11 cellular contexts compared by ENCODE assay signal in genomic region chr12:46494424-46494823, GRCh38.
DNase-seq lines count a peak whose midpoint lies in the region; ATAC-seq, FAIRE-seq and TF ChIP-seq lines count a peak whose summit lies in the region.
"Had no signal": no experiment of that assay in that cellular context is flagged by ENCODE, and none has a peak within 500 bp of the region (broad histone marks: within the 10 kb centered on the region; RNA-seq: fewer than 3 reads in every experiment).

No MANE protein-coding gene starts in this region.

- DNase-seq in DMS114 treated with DMSO at 0.1 percent for 48 hours (lab: John Stamatoyannopoulos, UW; ENCODE audit: unreplicated experiment), result peak; percentile 89
- DNase-seq in RCC 7860 (ENCODE audit: low spot score), result peak; percentile 22
- DNase-seq in fibroblast of mammary gland (ENCODE audit: low read depth), result peak; percentile 33
- DNase-seq in osteocyte (ENCODE audit: extremely low spot score, unreplicated experiment), result no peak
- no peak for DNase-seq in NCI-H2196 treated with DMSO at 0.1 percent for 48 hours (lab: John Stamatoyannopoulos, UW; ENCODE audit: unreplicated experiment)
- DNase-seq in NCI-H2171 treated with DMSO at 0.1 percent for 48 hours (lab: John Stamatoyannopoulos, UW), result no peak
- DNase-seq: NCI-H1694, psoas muscle had no signal

- H3K36me3 Mint-ChIP-seq in osteocyte (ENCODE audit: unreplicated experiment), result no peaks in the 10 kb centered on the region
- H3K36me3 Mint-ChIP-seq in stimulated activated memory B cell treated with anti-CD40 and anti-IgM and Interleukin-4, amounts not matched to agents 10 μg/mL and 1 μg/mL and 100 μg/mL, for 72 hours, result no peaks in the 10 kb centered on the region

- no peak for ATAC-seq in GM21717 (IDR thresholded peaks at IDR 0.05; ENCODE audit: unreplicated experiment)
- ATAC-seq in stimulated activated memory B cell treated with anti-CD40 and anti-IgM and Interleukin-4, amounts not matched to agents 10 μg/mL and 1 μg/mL and 100 μg/mL, for 72 hours, result no peak
- ATAC-seq: esophagus mucosa, psoas muscle had no signal

- FAIRE-seq in RCC 7860 (lab: Jason Lieb, UNC), result no peak

- no peaks in the 10 kb centered on the region for H3K27me3 Mint-ChIP-seq in osteocyte (ENCODE audit: unreplicated experiment)
- H3K27me3 Mint-ChIP-seq in stimulated activated memory B cell treated with anti-CD40 and anti-IgM and Interleukin-4, amounts not matched to agents 10 μg/mL and 1 μg/mL and 100 μg/mL, for 72 hours, result no peaks in the 10 kb centered on the region

- no peak overlapping the region for H3K4me3 ChIP-seq in fibroblast of mammary gland (ENCODE audit: control insufficient read depth, low read depth, low read length)
- H3K4me3 ChIP-seq: psoas muscle had no signal

- H3K4me1 Mint-ChIP-seq in osteocyte (ENCODE audit: unreplicated experiment), result peaks cover 58% of the 10 kb centered on the region
- H3K4me1 Mint-ChIP-seq in stimulated activated memory B cell treated with anti-CD40 and anti-IgM and Interleukin-4, amounts not matched to agents 10 μg/mL and 1 μg/mL and 100 μg/mL, for 72 hours, result no peaks in the 10 kb centered on the region

- peaks cover 5% of the 10 kb centered on the region for H3K9me3 Mint-ChIP-seq in osteocyte (ENCODE audit: unreplicated experiment)
- no peaks in the 10 kb centered on the region for H3K9me3 Mint-ChIP-seq in stimulated activated memory B cell treated with anti-CD40 and anti-IgM and Interleukin-4, amounts not matched to agents 10 μg/mL and 1 μg/mL and 100 μg/mL, for 72 hours

- peak overlapping the region; percentile 48 for H3K4me3 Mint-ChIP-seq in osteocyte (ENCODE audit: unreplicated experiment)
- no peak overlapping the region for H3K4me3 Mint-ChIP-seq in stimulated activated memory B cell treated with anti-CD40 and anti-IgM and Interleukin-4, amounts not matched to agents 10 μg/mL and 1 μg/mL and 100 μg/mL, for 72 hours

- H3K27ac Mint-ChIP-seq in osteocyte (ENCODE audit: unreplicated experiment), result peak overlapping the region; percentile 89
- no peak overlapping the region for H3K27ac Mint-ChIP-seq in stimulated activated memory B cell treated with anti-CD40 and anti-IgM and Interleukin-4, amounts not matched to agents 10 μg/mL and 1 μg/mL and 100 μg/mL, for 72 hours

- TF ChIP-seq CTCF in fibroblast of mammary gland (conservative IDR thresholded peaks at IDR 0.05; ENCODE audit: control insufficient read depth, insufficient read depth, low read depth, low read length), result no peak
- no peak for TF ChIP-seq CTCF in osteocyte (IDR thresholded peaks at IDR 0.05)

Comparison
In these comparisons a context has a peak if more than half of its experiments do, and no peak if none do; other contexts are left out.
1. DNase-seq: peak in DMS114 treated with DMSO at 0.1 percent for 48 hours (single experiment), RCC 7860 (single experiment) and fibroblast of mammary gland (single experiment); none in osteocyte (single experiment), NCI-H2196 treated with DMSO at 0.1 percent for 48 hours (single experiment) and NCI-H2171 treated with DMSO at 0.1 percent for 48 hours (single experiment).